19 cellular contexts compared by ENCODE assay signal in the genomic region with DNA sequence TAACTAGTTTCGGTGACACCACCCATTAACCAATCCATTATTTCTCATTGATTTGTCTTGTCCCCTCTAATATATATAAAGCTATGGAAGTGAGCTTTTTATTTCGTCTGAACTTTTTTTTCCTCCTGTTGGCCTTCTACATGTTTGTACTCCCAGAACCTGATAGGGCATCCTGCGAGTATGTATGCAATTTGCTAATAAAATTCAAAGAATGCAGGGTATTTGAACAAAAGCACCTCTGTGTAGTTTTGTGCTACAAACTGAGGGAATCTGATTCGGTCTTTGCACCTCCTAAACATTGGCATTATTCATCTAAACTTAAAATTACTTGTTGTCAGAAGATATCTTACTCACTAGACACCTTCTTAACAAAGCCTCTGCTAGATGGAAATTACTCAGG.
A peak's percentile ranks its signal among the peaks of the same experiment; 100 is the strongest.
DNase-seq lines count a peak whose midpoint lies in the region; ATAC-seq, FAIRE-seq and TF ChIP-seq lines count a peak whose summit lies in the region.
"Had no signal": no experiment of that assay in that cellular context is flagged by ENCODE, and none has a peak within 500 bp of the region (broad histone marks: within the 10 kb centered on the region; RNA-seq: fewer than 3 reads in every experiment).

No MANE protein-coding gene starts in this region.

- H3K36me3 ChIP-seq in HepG2 (replicated peaks in 1 of 2; ENCODE audit: control insufficient read depth in 1 of 2, insufficient read depth in 2 of 2, low read length in 2 of 2): no peaks in the 10 kb centered on the region
- no peaks in the 10 kb centered on the region for H3K36me3 ChIP-seq in right lobe of liver
- no peaks in the 10 kb centered on the region for H3K36me3 ChIP-seq in PC-3 (ENCODE audit: low read depth, low read length)
- H3K36me3 ChIP-seq: BLaER1 treated with 17β-estradiol and CSF1 and Interleukin-3, amounts not matched to agents 10 nM and 100 nM had no signal

- H4K20me1 ChIP-seq in HepG2 (ENCODE audit: insufficient read depth, low read length) (no peaks in the 10 kb centered on the region), PC-3 (ENCODE audit: low read length) (no peaks in the 10 kb centered on the region)
- H4K20me1 ChIP-seq: BLaER1 treated with 17β-estradiol and CSF1 and Interleukin-3, amounts not matched to agents 10 nM and 100 nM had no signal

- TF ChIP-seq POLR2A in HepG2 (IDR thresholded peaks at IDR 0.05; ENCODE audit: insufficient read depth in 1 of 2, low read depth in 2 of 2, low read length in 2 of 2): no peak
- TF ChIP-seq POLR2A in right lobe of liver (IDR thresholded peaks at IDR 0.05): no peak

- H3K9me2 ChIP-seq in PC-3 (replicated peaks; ENCODE audit: low read length): no peaks in the 10 kb centered on the region

- no peak for FAIRE-seq in HepG2 (lab: Jason Lieb, UNC)
- FAIRE-seq: GM12878, GM18507, H1 had no signal

- H3K4me1 Mint-ChIP-seq in mesothelial cell of epicardium: peaks cover 24% of the 10 kb centered on the region
- H3K4me1 Mint-ChIP-seq: CD4-positive, CD25-positive, alpha-beta regulatory T cell had no signal

- no peaks in the 10 kb centered on the region for H3K9me3 ChIP-seq in HepG2 (ENCODE audit: low read length)
- H3K9me3 ChIP-seq in right lobe of liver: no peaks in the 10 kb centered on the region
- H3K9me3 ChIP-seq in PC-3 (ENCODE audit: low read length): no peaks in the 10 kb centered on the region
- H3K9me3 ChIP-seq: BLaER1 treated with 17β-estradiol and CSF1 and Interleukin-3, amounts not matched to agents 10 nM and 100 nM had no signal

- H3K79me2 ChIP-seq in HepG2 (ENCODE audit: insufficient read depth, low read length): no peaks in the 10 kb centered on the region
- H3K79me2 ChIP-seq in PC-3 (ENCODE audit: low read length): no peaks in the 10 kb centered on the region

- H3K9ac ChIP-seq in HepG2 (ENCODE audit: insufficient read depth, low read depth, low read length): no peak overlapping the region
- H3K9ac ChIP-seq in PC-3 (ENCODE audit: low read length): no peak overlapping the region
- H3K9ac ChIP-seq: BLaER1 treated with 17β-estradiol and CSF1 and Interleukin-3, amounts not matched to agents 10 nM and 100 nM had no signal

- intact Hi-C loops in HepG2 (cut with micrococcal nuclease; ENCODE audit: unreplicated experiment) (no loop called here), right lobe of liver (cut with DNase I) (no loop called here), PC-3 (cut with micrococcal nuclease) (no loop called here)

- no peaks in the 10 kb centered on the region for H3K27me3 ChIP-seq in HepG2 (ENCODE audit: control insufficient read depth in 1 of 2, insufficient read depth in 2 of 2, low read length in 2 of 2)
- H3K27me3 ChIP-seq in right lobe of liver: no peaks in the 10 kb centered on the region
- no peaks in the 10 kb centered on the region for H3K27me3 ChIP-seq in PC-3 (ENCODE audit: low read length)
- H3K27me3 ChIP-seq: BLaER1 treated with 17β-estradiol and CSF1 and Interleukin-3, amounts not matched to agents 10 nM and 100 nM had no signal

- CTCF ChIA-PET in HepG2 (lab: Yijun Ruan, JAX; ENCODE audit: low intra/inter-chr PET ratio, low total read pairs): no interaction called here
- CTCF ChIA-PET in PC-3 (lab: Charles Lee): no interaction called here

- H3F3A ChIP-seq in PC-3 (ENCODE audit: low read length, unreplicated experiment): no peaks in the 10 kb centered on the region

- no peaks in the 10 kb centered on the region for H3K27me3 Mint-ChIP-seq in mesothelial cell of epicardium (ENCODE audit: low read depth)
- H3K27me3 Mint-ChIP-seq: CD4-positive, CD25-positive, alpha-beta regulatory T cell had no signal

- in situ Hi-C loops in HepG2 (cut with HindIII; ENCODE audit: extremely low pct_ligation_motif_present, low pct_unique_long_range_greater_than_20kb): no loop called here

- TF ChIP-seq CTCF in HepG2 (CRISPR knock-in tag; IDR thresholded peaks at IDR 0.05) (no peak), right lobe of liver (IDR thresholded peaks at IDR 0.05) (no peak), PC-3 (conservative IDR thresholded peaks at IDR 0.05; ENCODE audit: low read depth, low read length) (no peak), mesothelial cell of epicardium (IDR thresholded peaks at IDR 0.05; ENCODE audit: unreplicated experiment) (no peak)

- H3K4me3 ChIP-seq in HepG2 (replicated peaks in 1 of 3; ENCODE audit: insufficient read depth in 1 of 3, low read depth in 2 of 3, low read length in 3 of 3) (no peak overlapping the region), right lobe of liver (no peak overlapping the region), PC-3 (ENCODE audit: low read length) (no peak overlapping the region)
- H3K4me3 ChIP-seq: BLaER1 treated with 17β-estradiol and CSF1 and Interleukin-3, amounts not matched to agents 10 nM and 100 nM; GM12878 had no signal

- peak; percentile 57 for ATAC-seq in HepG2
- no peak for ATAC-seq in right lobe of liver
- ATAC-seq in PC-3: peak; percentile 45
- ATAC-seq in GM21447 (IDR thresholded peaks at IDR 0.05; ENCODE audit: unreplicated experiment): no peak
- ATAC-seq in GM19035 (IDR thresholded peaks at IDR 0.05; ENCODE audit: unreplicated experiment): no peak
- ATAC-seq in GM18511 (IDR thresholded peaks at IDR 0.05; ENCODE audit: unreplicated experiment): no peak
- ATAC-seq: GM12878 had no signal

- H3K9me3 Mint-ChIP-seq in mesothelial cell of epicardium: no peaks in the 10 kb centered on the region

- H3K27ac ChIP-seq in HepG2 (ENCODE audit: extremely low read length, insufficient read depth, low read length) (no peak overlapping the region), right lobe of liver (no peak overlapping the region), PC-3 (ENCODE audit: low read length) (no peak overlapping the region)
- H3K27ac ChIP-seq: BLaER1 treated with 17β-estradiol and CSF1 and Interleukin-3, amounts not matched to agents 10 nM and 100 nM; HL-60 had no signal

- no peaks in the 10 kb centered on the region for H3K4me1 ChIP-seq in HepG2 (ENCODE audit: insufficient read depth, low read length)
- no peaks in the 10 kb centered on the region for H3K4me1 ChIP-seq in right lobe of liver
- H3K4me1 ChIP-seq in PC-3 (ENCODE audit: insufficient read depth, low read length): no peaks in the 10 kb centered on the region
- H3K4me1 ChIP-seq: BLaER1 treated with 17β-estradiol and CSF1 and Interleukin-3, amounts not matched to agents 10 nM and 100 nM had no signal

- DNase-seq in HepG2 (ENCODE audit: low spot score): peak; percentile 31
- no peak for DNase-seq in right lobe of liver
- no peak for DNase-seq in PC-3
- DNase-seq in mesothelial cell of epicardium (ENCODE audit: low spot score in 2 of 2, unreplicated experiment in 2 of 2): no peak
- no peak for DNase-seq in activated CD8-positive, alpha-beta memory T cell treated with anti-CD3 and anti-CD28 coated beads for 24 hours
- DNase-seq: ACHN; CD4-positive, CD25-positive, alpha-beta regulatory T cell; DMS79; HCEC 1CT; HFFc6; IMR-90 had no signal

- POLR2A ChIA-PET in HepG2 (lab: Yijun Ruan, JAX) (no interaction called here), PC-3 (lab: Charles Lee; ENCODE audit: unreplicated experiment) (no interaction called here)

- H2AFZ ChIP-seq in HepG2 (ENCODE audit: low read length) (no peak overlapping the region), PC-3 (ENCODE audit: low read length) (no peak overlapping the region)

- no peak overlapping the region for H3K4me3 Mint-ChIP-seq in mesothelial cell of epicardium
- H3K4me3 Mint-ChIP-seq: CD4-positive, CD25-positive, alpha-beta regulatory T cell; HFFc6 had no signal

- H3K27ac Mint-ChIP-seq in mesothelial cell of epicardium: peak overlapping the region; percentile 82
- H3K27ac Mint-ChIP-seq: CD4-positive, CD25-positive, alpha-beta regulatory T cell; HFFc6 had no signal

- WGBS in HepG2 (ENCODE audit: low lambda C conversion rate): under 1% methylated on average over 4 of the region's 4 CpGs
- 48% methylated on average over 4 of the region's 4 CpGs for WGBS in right lobe of liver (ENCODE audit: insufficient coverage, low coverage, low lambda C conversion rate, missing lambda C conversion rate)

- H3K4me2 ChIP-seq in HepG2 (ENCODE audit: low read depth, low read length) (no peak overlapping the region), PC-3 (ENCODE audit: low read length) (no peak overlapping the region)
- H3K4me2 ChIP-seq: BLaER1 treated with 17β-estradiol and CSF1 and Interleukin-3, amounts not matched to agents 10 nM and 100 nM had no signal

- BruUV-seq in HepG2 (replicated peaks; lab: Mats Ljungman, UMichigan): no TSS peak
- no TSS peak for BruUV-seq in PC-3 (replicated peaks; lab: Mats Ljungman, UMichigan)

- TF ChIP-seq EP300 in HepG2 (IDR thresholded peaks at IDR 0.05; ENCODE audit: low read depth in 2 of 2, low read length in 2 of 2) (no peak), HepG2 (CRISPR knock-in tag; IDR thresholded peaks at IDR 0.05; ENCODE audit: borderline replicate concordance) (no peak)

- no peaks in the 10 kb centered on the region for H3K36me3 Mint-ChIP-seq in mesothelial cell of epicardium
- H3K36me3 Mint-ChIP-seq: CD4-positive, CD25-positive, alpha-beta regulatory T cell had no signal

- TF ChIP-seq RAD21 in HepG2 (CRISPR knock-in tag; IDR thresholded peaks at IDR 0.05): no peak

TF ChIP-seq in HepG2, 621 proteins besides CTCF, POLR2A, EP300 and RAD21:
- TF ChIP-seq HOXA7 (CRISPR knock-in tag; IDR thresholded peaks at IDR 0.05) (no peak), HMG20B (CRISPR knock-in tag; conservative IDR thresholded peaks at IDR 0.05) (no peak), PHB2 (IDR thresholded peaks at IDR 0.05; ENCODE audit: partially characterized antibody) (no peak), MZF1 (CRISPR knock-in tag; IDR thresholded peaks at IDR 0.05; ENCODE audit: borderline replicate concordance) (no peak), ZNF841 (CRISPR knock-in tag; IDR thresholded peaks at IDR 0.05; ENCODE audit: borderline replicate concordance) (no peak), ARNT (IDR thresholded peaks at IDR 0.05) (no peak), GZF1 (CRISPR knock-in tag; IDR thresholded peaks at IDR 0.05) (no peak), ZNF10 (CRISPR knock-in tag; IDR thresholded peaks at IDR 0.05; ENCODE audit: borderline replicate concordance, low read depth) (no peak), CBX1 (IDR thresholded peaks at IDR 0.05; ENCODE audit: low read depth) (no peak), JUNB (CRISPR knock-in tag; IDR thresholded peaks at IDR 0.05; ENCODE audit: borderline replicate concordance) (no peak), ZSCAN21 (CRISPR knock-in tag; IDR thresholded peaks at IDR 0.05; ENCODE audit: borderline replicate concordance) (no peak), AGO1 (IDR thresholded peaks at IDR 0.05; ENCODE audit: low read depth, low read length, poor library complexity, severe bottlenecking) (no peak)

Comparison
In these comparisons a context has a peak if more than half of its experiments do, and no peak if none do; other contexts are left out.
1. ATAC-seq: peak in HepG2 (single experiment) and PC-3 (single experiment); none in right lobe of liver (0 of 4), GM21447 (single experiment), GM19035 (single experiment) and GM18511 (single experiment).